Comparison of ENCODE assay signal across 9 cellular contexts in the genomic region with DNA sequence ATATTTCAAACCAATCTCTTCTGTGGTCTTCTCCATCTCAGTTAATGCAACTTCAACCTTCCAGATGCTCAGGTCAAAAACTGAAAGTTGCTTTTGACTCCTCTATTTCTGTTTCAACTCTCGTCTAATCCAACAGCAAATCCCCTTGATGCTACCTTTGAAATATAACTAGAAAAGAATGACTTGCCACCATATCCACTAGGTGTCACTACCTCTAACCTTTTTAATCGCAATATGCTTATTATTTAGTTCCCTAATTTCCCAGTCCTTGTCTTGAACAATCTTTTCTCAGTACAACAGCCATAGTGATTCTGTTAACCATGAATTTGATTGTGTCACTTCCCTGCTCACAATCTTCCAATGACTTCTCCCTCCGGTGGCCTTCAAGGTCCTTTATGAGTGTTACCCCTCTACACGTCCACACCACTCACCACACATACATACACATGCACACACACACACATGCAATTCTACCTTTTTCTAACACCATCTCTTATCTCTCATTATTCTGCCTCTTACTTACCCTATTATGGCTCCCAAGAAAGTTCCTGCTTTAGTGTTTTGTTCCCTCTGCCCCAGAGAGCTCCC.
DNase-seq lines count a peak whose midpoint lies in the region; ATAC-seq and TF ChIP-seq lines count a peak whose summit lies in the region.
"Had no signal": no experiment of that assay in that cellular context is flagged by ENCODE, and none has a peak within 500 bp of the region (broad histone marks: within the 10 kb centered on the region; RNA-seq: fewer than 3 reads in every experiment).

No MANE protein-coding gene starts in this region.

- ATAC-seq in HG03432 (IDR thresholded peaks at IDR 0.05; ENCODE audit: unreplicated experiment) (peak; percentile 77), SK-N-SH treated with all-trans-retinoic acid at 6 μM for 48 hours (peak; percentile 55; the same call in 2 of the 3 replicates), GM21825 (IDR thresholded peaks at IDR 0.05; ENCODE audit: unreplicated experiment) (no peak)
- ATAC-seq in activated T-cell treated with anti-CD3 and anti-CD28 coated beads, Interleukin-2, amount 50 U/mL, for 72 hours (replicated peaks in 1 of 2): no peak

- H3K9me3 Mint-ChIP-seq in activated T-cell treated with anti-CD3 and anti-CD28 coated beads, Interleukin-2, amount 50 U/mL, for 72 hours: peaks cover 0 to 4% of the 10 kb centered on the region in 2 donors

- DNase-seq in NCI-H2081 (lab: John Stamatoyannopoulos, UW): peak; percentile 3 to 50
- DNase-seq in NCI-H2081 treated with DMSO at 0.1 percent for 48 hours (lab: John Stamatoyannopoulos, UW): no peak
- peak; percentile 43 for DNase-seq in kidney glomerular epithelial cell (lab: John Stamatoyannopoulos, UW)
- DNase-seq in activated T-cell treated with anti-CD3 and anti-CD28 coated beads, Interleukin-2, amount 50 U/mL, for 72 hours: no peak
- no peak for DNase-seq in NK-92 (lab: John Stamatoyannopoulos, UW; ENCODE audit: unreplicated experiment)
- DNase-seq: CD4-positive, CD25-positive, alpha-beta regulatory T cell had no signal

- no peaks in the 10 kb centered on the region for H3K36me3 Mint-ChIP-seq in activated T-cell treated with anti-CD3 and anti-CD28 coated beads, Interleukin-2, amount 50 U/mL, for 72 hours (ENCODE audit: insufficient read depth in 2 of 2)
- H3K36me3 Mint-ChIP-seq: CD4-positive, CD25-positive, alpha-beta regulatory T cell had no signal

- H3K27ac Mint-ChIP-seq in activated T-cell treated with anti-CD3 and anti-CD28 coated beads, Interleukin-2, amount 50 U/mL, for 72 hours: no peak overlapping the region
- H3K27ac Mint-ChIP-seq: CD4-positive, CD25-positive, alpha-beta regulatory T cell had no signal

- H3K4me3 Mint-ChIP-seq in activated T-cell treated with anti-CD3 and anti-CD28 coated beads, Interleukin-2, amount 50 U/mL, for 72 hours: no peak overlapping the region
- H3K4me3 Mint-ChIP-seq: CD4-positive, CD25-positive, alpha-beta regulatory T cell had no signal

- peaks cover 5% of the 10 kb centered on the region for H3K4me1 Mint-ChIP-seq in activated T-cell treated with anti-CD3 and anti-CD28 coated beads, Interleukin-2, amount 50 U/mL, for 72 hours (ENCODE audit: low read depth)
- H3K4me1 Mint-ChIP-seq: CD4-positive, CD25-positive, alpha-beta regulatory T cell had no signal

- no peaks in the 10 kb centered on the region for H3K27me3 Mint-ChIP-seq in activated T-cell treated with anti-CD3 and anti-CD28 coated beads, Interleukin-2, amount 50 U/mL, for 72 hours (ENCODE audit: low read depth)
- H3K27me3 Mint-ChIP-seq: CD4-positive, CD25-positive, alpha-beta regulatory T cell had no signal

TF ChIP-seq in SK-N-SH treated with all-trans-retinoic acid at 6 μM for 48 hours, 23 proteins besides CTCF, POLR2A, EP300 and RAD21:
- TF ChIP-seq TOX (CRISPR knock-in tag; IDR thresholded peaks at IDR 0.05; ENCODE audit: borderline replicate concordance): no peak
- TF ChIP-seq ISL1 (CRISPR knock-in tag; IDR thresholded peaks at IDR 0.05): no peak
- TF ChIP-seq, protein P1, sequence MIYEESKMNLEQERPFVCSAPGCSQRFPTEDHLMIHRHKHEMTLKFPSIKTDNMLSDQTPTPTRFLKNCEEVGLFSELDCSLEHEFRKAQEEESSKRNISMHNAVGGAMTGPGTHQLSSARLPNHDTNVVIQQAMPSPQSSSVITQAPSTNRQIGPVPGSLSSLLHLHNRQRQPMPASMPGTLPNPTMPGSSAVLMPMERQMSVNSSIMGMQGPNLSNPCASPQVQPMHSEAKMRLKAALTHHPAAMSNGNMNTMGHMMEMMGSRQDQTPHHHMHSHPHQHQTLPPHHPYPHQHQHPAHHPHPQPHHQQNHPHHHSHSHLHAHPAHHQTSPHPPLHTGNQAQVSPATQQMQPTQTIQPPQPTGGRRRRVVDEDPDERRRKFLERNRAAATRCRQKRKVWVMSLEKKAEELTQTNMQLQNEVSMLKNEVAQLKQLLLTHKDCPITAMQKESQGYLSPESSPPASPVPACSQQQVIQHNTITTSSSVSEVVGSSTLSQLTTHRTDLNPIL (CRISPR knock-in tag; IDR thresholded peaks at IDR 0.05; ENCODE audit: low read depth): no peak
- TF ChIP-seq, protein P2, sequence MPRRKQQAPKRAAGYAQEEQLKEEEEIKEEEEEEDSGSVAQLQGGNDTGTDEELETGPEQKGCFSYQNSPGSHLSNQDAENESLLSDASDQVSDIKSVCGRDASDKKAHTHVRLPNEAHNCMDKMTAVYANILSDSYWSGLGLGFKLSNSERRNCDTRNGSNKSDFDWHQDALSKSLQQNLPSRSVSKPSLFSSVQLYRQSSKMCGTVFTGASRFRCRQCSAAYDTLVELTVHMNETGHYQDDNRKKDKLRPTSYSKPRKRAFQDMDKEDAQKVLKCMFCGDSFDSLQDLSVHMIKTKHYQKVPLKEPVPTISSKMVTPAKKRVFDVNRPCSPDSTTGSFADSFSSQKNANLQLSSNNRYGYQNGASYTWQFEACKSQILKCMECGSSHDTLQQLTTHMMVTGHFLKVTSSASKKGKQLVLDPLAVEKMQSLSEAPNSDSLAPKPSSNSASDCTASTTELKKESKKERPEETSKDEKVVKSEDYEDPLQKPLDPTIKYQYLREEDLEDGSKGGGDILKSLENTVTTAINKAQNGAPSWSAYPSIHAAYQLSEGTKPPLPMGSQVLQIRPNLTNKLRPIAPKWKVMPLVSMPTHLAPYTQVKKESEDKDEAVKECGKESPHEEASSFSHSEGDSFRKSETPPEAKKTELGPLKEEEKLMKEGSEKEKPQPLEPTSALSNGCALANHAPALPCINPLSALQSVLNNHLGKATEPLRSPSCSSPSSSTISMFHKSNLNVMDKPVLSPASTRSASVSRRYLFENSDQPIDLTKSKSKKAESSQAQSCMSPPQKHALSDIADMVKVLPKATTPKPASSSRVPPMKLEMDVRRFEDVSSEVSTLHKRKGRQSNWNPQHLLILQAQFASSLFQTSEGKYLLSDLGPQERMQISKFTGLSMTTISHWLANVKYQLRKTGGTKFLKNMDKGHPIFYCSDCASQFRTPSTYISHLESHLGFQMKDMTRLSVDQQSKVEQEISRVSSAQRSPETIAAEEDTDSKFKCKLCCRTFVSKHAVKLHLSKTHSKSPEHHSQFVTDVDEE (CRISPR knock-in tag; IDR thresholded peaks at IDR 0.05): no peak
- TF ChIP-seq, protein P3, sequence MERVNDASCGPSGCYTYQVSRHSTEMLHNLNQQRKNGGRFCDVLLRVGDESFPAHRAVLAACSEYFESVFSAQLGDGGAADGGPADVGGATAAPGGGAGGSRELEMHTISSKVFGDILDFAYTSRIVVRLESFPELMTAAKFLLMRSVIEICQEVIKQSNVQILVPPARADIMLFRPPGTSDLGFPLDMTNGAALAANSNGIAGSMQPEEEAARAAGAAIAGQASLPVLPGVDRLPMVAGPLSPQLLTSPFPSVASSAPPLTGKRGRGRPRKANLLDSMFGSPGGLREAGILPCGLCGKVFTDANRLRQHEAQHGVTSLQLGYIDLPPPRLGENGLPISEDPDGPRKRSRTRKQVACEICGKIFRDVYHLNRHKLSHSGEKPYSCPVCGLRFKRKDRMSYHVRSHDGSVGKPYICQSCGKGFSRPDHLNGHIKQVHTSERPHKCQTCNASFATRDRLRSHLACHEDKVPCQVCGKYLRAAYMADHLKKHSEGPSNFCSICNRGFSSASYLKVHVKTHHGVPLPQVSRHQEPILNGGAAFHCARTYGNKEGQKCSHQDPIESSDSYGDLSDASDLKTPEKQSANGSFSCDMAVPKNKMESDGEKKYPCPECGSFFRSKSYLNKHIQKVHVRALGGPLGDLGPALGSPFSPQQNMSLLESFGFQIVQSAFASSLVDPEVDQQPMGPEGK (CRISPR knock-in tag; IDR thresholded peaks at IDR 0.05; ENCODE audit: borderline replicate concordance): no peak
- no peak for TF ChIP-seq ZC3H10 (CRISPR knock-in tag; IDR thresholded peaks at IDR 0.05)
- no peak for TF ChIP-seq OSR1 (CRISPR knock-in tag; IDR thresholded peaks at IDR 0.05)
- TF ChIP-seq RARB (CRISPR knock-in tag; IDR thresholded peaks at IDR 0.05): no peak
- no peak for TF ChIP-seq ZFP3 (CRISPR knock-in tag; IDR thresholded peaks at IDR 0.05)
- TF ChIP-seq BACH2 (CRISPR knock-in tag; IDR thresholded peaks at IDR 0.05; ENCODE audit: borderline replicate concordance): no peak
- TF ChIP-seq ESRRG (CRISPR knock-in tag; IDR thresholded peaks at IDR 0.05): no peak
- no peak for TF ChIP-seq CSDC2 (CRISPR knock-in tag; IDR thresholded peaks at IDR 0.05)
- TF ChIP-seq, protein P4, sequence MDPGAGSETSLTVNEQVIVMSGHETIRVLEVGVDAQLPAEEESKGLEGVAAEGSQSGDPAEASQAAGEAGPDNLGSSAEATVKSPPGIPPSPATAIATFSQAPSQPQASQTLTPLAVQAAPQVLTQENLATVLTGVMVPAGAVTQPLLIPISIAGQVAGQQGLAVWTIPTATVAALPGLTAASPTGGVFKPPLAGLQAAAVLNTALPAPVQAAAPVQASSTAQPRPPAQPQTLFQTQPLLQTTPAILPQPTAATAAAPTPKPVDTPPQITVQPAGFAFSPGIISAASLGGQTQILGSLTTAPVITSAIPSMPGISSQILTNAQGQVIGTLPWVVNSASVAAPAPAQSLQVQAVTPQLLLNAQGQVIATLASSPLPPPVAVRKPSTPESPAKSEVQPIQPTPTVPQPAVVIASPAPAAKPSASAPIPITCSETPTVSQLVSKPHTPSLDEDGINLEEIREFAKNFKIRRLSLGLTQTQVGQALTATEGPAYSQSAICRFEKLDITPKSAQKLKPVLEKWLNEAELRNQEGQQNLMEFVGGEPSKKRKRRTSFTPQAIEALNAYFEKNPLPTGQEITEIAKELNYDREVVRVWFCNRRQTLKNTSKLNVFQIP (CRISPR knock-in tag; IDR thresholded peaks at IDR 0.05; ENCODE audit: borderline replicate concordance, low read depth): no peak
- no peak for TF ChIP-seq ZNF70 (CRISPR knock-in tag; IDR thresholded peaks at IDR 0.05)
- no peak for TF ChIP-seq ZNF8 (CRISPR knock-in tag; IDR thresholded peaks at IDR 0.05)
- no peak for TF ChIP-seq SNAI2 (CRISPR knock-in tag; IDR thresholded peaks at IDR 0.05)
- TF ChIP-seq ZNF565 (CRISPR knock-in tag; conservative IDR thresholded peaks at IDR 0.05; ENCODE audit: low read depth): no peak
- TF ChIP-seq ARNTL (CRISPR knock-in tag; IDR thresholded peaks at IDR 0.05; ENCODE audit: borderline replicate concordance, low read depth): no peak
- TF ChIP-seq TCF4 (CRISPR knock-in tag; IDR thresholded peaks at IDR 0.05; ENCODE audit: borderline replicate concordance): no peak

Comparison
In these comparisons a context has a peak if more than half of its experiments do, and no peak if none do; other contexts are left out.
1. DNase-seq: peak in NCI-H2081 (2 of 2) and kidney glomerular epithelial cell (single experiment); none in NCI-H2081 treated with DMSO at 0.1 percent for 48 hours (single experiment), activated T-cell treated with anti-CD3 and anti-CD28 coated beads, Interleukin-2, amount 50 U/mL, for 72 hours (0 of 2) and NK-92 (single experiment).
2. ATAC-seq: peak in HG03432 (single experiment) and SK-N-SH treated with all-trans-retinoic acid at 6 μM for 48 hours (single experiment); none in activated T-cell treated with anti-CD3 and anti-CD28 coated beads, Interleukin-2, amount 50 U/mL, for 72 hours (0 of 2) and GM21825 (single experiment).